ENCODE assay signal across 1 cellular context in genomic region chr7:73626814-73627213, GRCh38.
TF ChIP-seq lines count a peak whose summit lies in the region.

No MANE protein-coding gene starts in this region.

TF ChIP-seq in IMR-90, 13 proteins besides CTCF, POLR2A, EP300 and RAD21:
- TF ChIP-seq ELK1 (IDR thresholded peaks at IDR 0.05; ENCODE audit: borderline replicate concordance, low read depth, low read length): no peak
- no peak for TF ChIP-seq CEBPB (IDR thresholded peaks at IDR 0.05; ENCODE audit: low read depth, low read length)
- TF ChIP-seq MAZ (IDR thresholded peaks at IDR 0.05; ENCODE audit: borderline replicate concordance, low read depth, low read length): no peak
- TF ChIP-seq NFE2L2 (IDR thresholded peaks at IDR 0.05; ENCODE audit: low read depth, low read length): no peak
TF ChIP-seq in IMR-90: peak in this region for 0.
